Comparison of ENCODE assay signal across 30 cellular contexts in genomic region chr12:5487076-5487475, GRCh38. TPM values are rescaled to one million over a fixed set of nuclear protein-coding genes. Genes with fewer than 3 reads are reported as not detected.
"Had no signal": no experiment of that assay in that cellular context is flagged by ENCODE, and none has a peak within 500 bp of the region (broad histone marks: within the 10 kb centered on the region; RNA-seq: fewer than 3 reads in every experiment).

No MANE protein-coding gene starts in this region.

- H3K27ac Mint-ChIP-seq: naive thymus-derived CD4-positive, alpha-beta T cell; natural killer cell treated with Interleukin-12 subunit alpha and Interleukin-12 subunit beta and Interleukin-15 and Interleukin-18, amount 100 ng/mL, for 72 hours; stimulated activated naive B cell treated with anti-CD40 and anti-IgM and Interleukin-4, amounts not matched to agents 10 μg/mL and 1 μg/mL and 100 μg/mL, for 72 hours had no signal

- H3K9me3 ChIP-seq: left ventricle myocardium inferior, mucosa of descending colon, pancreas, prostate gland, tibial nerve, upper lobe of left lung, vagina had no signal

- H3K36me3 ChIP-seq: left ventricle myocardium inferior, pancreas, prostate gland, tibial nerve, upper lobe of left lung, vagina had no signal

- H3K4me3 Mint-ChIP-seq: mesothelial cell of epicardium; naive thymus-derived CD4-positive, alpha-beta T cell; natural killer cell treated with Interleukin-12 subunit alpha and Interleukin-12 subunit beta and Interleukin-15 and Interleukin-18, amount 100 ng/mL, for 72 hours; neural crest cell; stimulated activated naive B cell treated with anti-CD40 and anti-IgM and Interleukin-4, amounts not matched to agents 10 μg/mL and 1 μg/mL and 100 μg/mL, for 72 hours had no signal

- H3K4me1 ChIP-seq: pancreas, prostate gland, tibial nerve, upper lobe of left lung, vagina had no signal

- H3K4me3 ChIP-seq: left ventricle myocardium inferior, lung, mucosa of descending colon, pancreas, prostate gland, skin epidermis, tibial nerve, upper lobe of left lung, vagina had no signal

- H3K9me3 Mint-ChIP-seq: mesothelial cell of epicardium; natural killer cell treated with Interleukin-12 subunit alpha and Interleukin-12 subunit beta and Interleukin-15 and Interleukin-18, amount 100 ng/mL, for 72 hours; neural crest cell; stimulated activated naive B cell treated with anti-CD40 and anti-IgM and Interleukin-4, amounts not matched to agents 10 μg/mL and 1 μg/mL and 100 μg/mL, for 72 hours had no signal

- H3K27me3 ChIP-seq: pancreas, tibial nerve, upper lobe of left lung, vagina had no signal

- H3K4me1 Mint-ChIP-seq: naive thymus-derived CD4-positive, alpha-beta T cell; stimulated activated naive B cell treated with anti-CD40 and anti-IgM and Interleukin-4, amounts not matched to agents 10 μg/mL and 1 μg/mL and 100 μg/mL, for 72 hours had no signal

- DNase-seq: head of caudate nucleus; hypothalamus; islet precursor cell; left ventricle myocardium inferior; mesendoderm; mucosa of descending colon; naive thymus-derived CD4-positive, alpha-beta T cell; nucleus accumbens; pancreas; posterior cingulate gyrus; retina; right cardiac atrium; stimulated activated CD4-positive, alpha-beta T cell treated with anti-CD3 and anti-CD28 coated beads, Interleukin-12 subunit alpha, Interleukin-12 subunit beta, amount 100 ng/mL, for 4 hours; stimulated activated CD4-positive, alpha-beta T cell treated with anti-CD3 and anti-CD28 coated beads, Interleukin-15, amount 100 ng/mL, for 24 hours; stimulated activated CD4-positive, alpha-beta T cell treated with anti-CD3 and anti-CD28 coated beads, Interleukin-2, amount 100 ng/mL, for 24 hours; stimulated activated CD4-positive, alpha-beta T cell treated with anti-CD3 and anti-CD28 coated beads, Interleukin-4, amount 100 ng/mL, for 1 hour; stimulated activated naive B cell treated with anti-CD40 and anti-IgM and Interleukin-4, amounts not matched to agents 10 μg/mL and 1 μg/mL and 100 μg/mL, for 72 hours; stimulated activated naive CD8-positive, alpha-beta T cell treated with anti-CD3 and anti-CD28 coated beads, Interleukin-15, Interleukin-2, amounts not matched to agents 100 U/mL and 50 U/mL, for 24 hours; upper lobe of left lung had no signal

- H3K27ac ChIP-seq: left ventricle myocardium inferior, pancreas, prostate gland, skin epidermis, tibial nerve, upper lobe of left lung, vagina had no signal

- ATAC-seq: mucosa of descending colon; naive thymus-derived CD4-positive, alpha-beta T cell; natural killer cell treated with Interleukin-12 subunit alpha and Interleukin-12 subunit beta and Interleukin-15 and Interleukin-18, amount 100 ng/mL, for 72 hours; pancreas; right cardiac atrium; sciatic nerve; stimulated activated naive B cell treated with anti-CD40 and anti-IgM and Interleukin-4, amounts not matched to agents 10 μg/mL and 1 μg/mL and 100 μg/mL, for 72 hours; stimulated activated naive CD8-positive, alpha-beta T cell treated with anti-CD3 and anti-CD28 coated beads, Interleukin-15, Interleukin-2, amounts not matched to agents 100 U/mL and 50 U/mL, for 24 hours had no signal

- H3K36me3 Mint-ChIP-seq: mesothelial cell of epicardium; naive thymus-derived CD4-positive, alpha-beta T cell; natural killer cell treated with Interleukin-12 subunit alpha and Interleukin-12 subunit beta and Interleukin-15 and Interleukin-18, amount 100 ng/mL, for 72 hours; stimulated activated naive B cell treated with anti-CD40 and anti-IgM and Interleukin-4, amounts not matched to agents 10 μg/mL and 1 μg/mL and 100 μg/mL, for 72 hours had no signal

RNA-seq across cellular contexts. Expression of gene NTF3, which starts 55.2 kb away (rescaled TPM):
- total RNA-seq: kidney epithelial cell; naive thymus-derived CD4-positive, alpha-beta T cell; natural killer cell treated with Interleukin-12 subunit alpha and Interleukin-12 subunit beta and Interleukin-15 and Interleukin-18, amount 100 ng/mL, for 72 hours; pancreas; subcutaneous adipose tissue had no signal
- polyA plus RNA-seq: naive thymus-derived CD4-positive, alpha-beta T cell had no signal
